In genomic region chr5:134567651-134568338, GRCh38 we compare ENCODE assay signal across 10 cellular contexts. TPM values are rescaled to one million over a fixed set of nuclear protein-coding genes. Genes with fewer than 3 reads are reported as not detected.
DNase-seq lines count a peak whose midpoint lies in the region; ATAC-seq and TF ChIP-seq lines count a peak whose summit lies in the region.
"Had no signal": no experiment of that assay in that cellular context is flagged by ENCODE, and none has a peak within 500 bp of the region (broad histone marks: within the 10 kb centered on the region; RNA-seq: fewer than 3 reads in every experiment).

No MANE protein-coding gene starts in this region.

- in situ Hi-C loops in GM23248 (cut with MboI): no loop called here

- H3K4me3 ChIP-seq in GM23248 (no peak overlapping the region), MM.1S (ENCODE audit: low read length) (no peak overlapping the region), Karpas-422 (ENCODE audit: low read length) (no peak overlapping the region)
- H3K4me3 ChIP-seq: GM12878 had no signal

- no peaks in the 10 kb centered on the region for H3K27me3 Mint-ChIP-seq in activated T-helper 1 cell treated with anti-CD3 and anti-CD28 coated beads, Interleukin-12 subunit alpha, Interleukin-12 subunit beta, Interleukin-2, Interleukin-4 antibody, amounts not matched to agents 30 ng/mL and 10 ng/mL and 1 ng/mL, durations not matched to agents 14 hours and 24 hours and 36 hours (ENCODE audit: insufficient read depth)

- H3K9me3 ChIP-seq in GM23248 (ENCODE audit: low read depth) (no peaks in the 10 kb centered on the region), MM.1S (replicated peaks; ENCODE audit: insufficient read depth, low read length) (no peaks in the 10 kb centered on the region), Karpas-422 (ENCODE audit: low read length) (no peaks in the 10 kb centered on the region)

- 50 to 56% methylated on average over 6 of the region's 6 CpGs for WGBS in GM23248 (ENCODE audit: low coverage in 1 of 2, low lambda C conversion rate in 2 of 2, missing lambda C conversion rate in 2 of 2), 2 experiments

- H3K9me2 ChIP-seq in GM23248 (ENCODE audit: insufficient read depth) (no peaks in the 10 kb centered on the region), MM.1S (replicated peaks; ENCODE audit: insufficient read depth, low read length) (no peaks in the 10 kb centered on the region), Karpas-422 (replicated peaks; ENCODE audit: insufficient read depth, low read length) (no peaks in the 10 kb centered on the region)

- H4K20me1 ChIP-seq in GM23248 (ENCODE audit: insufficient read depth) (no peaks in the 10 kb centered on the region), MM.1S (ENCODE audit: insufficient read depth, low read length) (no peaks in the 10 kb centered on the region), Karpas-422 (ENCODE audit: insufficient read depth, low read depth, low read length) (peaks cover 23% of the 10 kb centered on the region)

- peak overlapping the region; percentile 3 for H3K4me2 ChIP-seq in GM23248 (ENCODE audit: unreplicated experiment)
- H3K4me2 ChIP-seq in MM.1S (ENCODE audit: low read depth, low read length): no peak overlapping the region
- H3K4me2 ChIP-seq in Karpas-422 (ENCODE audit: low read depth, low read length, poor library complexity, severe bottlenecking): no peak overlapping the region

- peaks cover 10% of the 10 kb centered on the region; the same call in 1 of the 2 replicates for H3K36me3 ChIP-seq in GM23248 (ENCODE audit: low read depth)
- H3K36me3 ChIP-seq in MM.1S (replicated peaks; ENCODE audit: insufficient read depth, low read length): no peaks in the 10 kb centered on the region; the same call in 1 of the 2 replicates
- peaks cover 65% of the 10 kb centered on the region for H3K36me3 ChIP-seq in Karpas-422 (ENCODE audit: insufficient read depth, low read length)

- H3K27me3 ChIP-seq in GM23248 (replicated peaks; ENCODE audit: insufficient read depth): no peaks in the 10 kb centered on the region
- no peaks in the 10 kb centered on the region for H3K27me3 ChIP-seq in MM.1S (replicated peaks; ENCODE audit: insufficient read depth, low read length)
- no peaks in the 10 kb centered on the region for H3K27me3 ChIP-seq in Karpas-422 (ENCODE audit: low read length)

- no peak overlapping the region for H3K9ac ChIP-seq in GM23248
- H3K9ac ChIP-seq in MM.1S (ENCODE audit: low read length): no peak overlapping the region
- no peak overlapping the region for H3K9ac ChIP-seq in Karpas-422 (ENCODE audit: low read length)

- peaks cover 40% of the 10 kb centered on the region for H3K36me3 Mint-ChIP-seq in activated T-helper 1 cell treated with anti-CD3 and anti-CD28 coated beads, Interleukin-12 subunit alpha, Interleukin-12 subunit beta, Interleukin-2, Interleukin-4 antibody, amounts not matched to agents 30 ng/mL and 10 ng/mL and 1 ng/mL, durations not matched to agents 14 hours and 24 hours and 36 hours (ENCODE audit: low read depth)
- peaks cover 83% of the 10 kb centered on the region for H3K36me3 Mint-ChIP-seq in stimulated activated effector memory CD8-positive, alpha-beta T cell treated with anti-CD3 and anti-CD28 coated beads, Interleukin-12 subunit alpha, Interleukin-12 subunit beta, amount 100 ng/mL, for 72 hours

- H3K4me3 Mint-ChIP-seq in activated T-helper 1 cell treated with anti-CD3 and anti-CD28 coated beads, Interleukin-12 subunit alpha, Interleukin-12 subunit beta, Interleukin-2, Interleukin-4 antibody, amounts not matched to agents 30 ng/mL and 10 ng/mL and 1 ng/mL, durations not matched to agents 14 hours and 24 hours and 36 hours: no peak overlapping the region
- no peak overlapping the region for H3K4me3 Mint-ChIP-seq in stimulated activated effector memory CD8-positive, alpha-beta T cell treated with anti-CD3 and anti-CD28 coated beads, Interleukin-12 subunit alpha, Interleukin-12 subunit beta, amount 100 ng/mL, for 72 hours

- peaks cover 16% of the 10 kb centered on the region for H3K4me1 ChIP-seq in GM23248 (ENCODE audit: insufficient read depth)
- peaks cover 9% of the 10 kb centered on the region for H3K4me1 ChIP-seq in MM.1S (ENCODE audit: low read length)
- H3K4me1 ChIP-seq in Karpas-422 (ENCODE audit: low read length): no peaks in the 10 kb centered on the region

- H3K4me1 Mint-ChIP-seq in activated T-helper 1 cell treated with anti-CD3 and anti-CD28 coated beads, Interleukin-12 subunit alpha, Interleukin-12 subunit beta, Interleukin-2, Interleukin-4 antibody, amounts not matched to agents 30 ng/mL and 10 ng/mL and 1 ng/mL, durations not matched to agents 14 hours and 24 hours and 36 hours (ENCODE audit: low read depth): peaks cover 24% of the 10 kb centered on the region
- H3K4me1 Mint-ChIP-seq in stimulated activated effector memory CD8-positive, alpha-beta T cell treated with anti-CD3 and anti-CD28 coated beads, Interleukin-12 subunit alpha, Interleukin-12 subunit beta, amount 100 ng/mL, for 72 hours: peaks cover 39% of the 10 kb centered on the region

- H3K9me3 Mint-ChIP-seq in activated T-helper 1 cell treated with anti-CD3 and anti-CD28 coated beads, Interleukin-12 subunit alpha, Interleukin-12 subunit beta, Interleukin-2, Interleukin-4 antibody, amounts not matched to agents 30 ng/mL and 10 ng/mL and 1 ng/mL, durations not matched to agents 14 hours and 24 hours and 36 hours: no peaks in the 10 kb centered on the region
- no peaks in the 10 kb centered on the region for H3K9me3 Mint-ChIP-seq in stimulated activated effector memory CD8-positive, alpha-beta T cell treated with anti-CD3 and anti-CD28 coated beads, Interleukin-12 subunit alpha, Interleukin-12 subunit beta, amount 100 ng/mL, for 72 hours

- intact Hi-C loops in activated T-helper 1 cell treated with anti-CD3 and anti-CD28 coated beads, Interleukin-12 subunit alpha, Interleukin-12 subunit beta, Interleukin-2, Interleukin-4 antibody, amounts not matched to agents 30 ng/mL and 10 ng/mL and 1 ng/mL, durations not matched to agents 14 hours and 24 hours and 36 hours (cut with micrococcal nuclease): no loop called here
- intact Hi-C loops in left cardiac atrium (cut with DNase I): no loop called here

- H3K79me2 ChIP-seq in GM23248 (ENCODE audit: insufficient read depth) (peaks cover 31% of the 10 kb centered on the region), MM.1S (ENCODE audit: low read length) (0 out of 2 replicates have a peak, but pooled peaks cover 5% of the 10 kb centered on the region), Karpas-422 (ENCODE audit: low read length) (peaks cover 51% of the 10 kb centered on the region)

- H3K27ac ChIP-seq in GM23248 (peak overlapping the region; percentile 45), MM.1S (ENCODE audit: low read length) (no peak overlapping the region), Karpas-422 (ENCODE audit: low read length) (no peak overlapping the region)

- DNase-seq in GM23248: peak; percentile 84
- DNase-seq in activated T-helper 1 cell treated with anti-CD3 and anti-CD28 coated beads, Interleukin-12 subunit alpha, Interleukin-12 subunit beta, Interleukin-2, Interleukin-4 antibody, amounts not matched to agents 30 ng/mL and 10 ng/mL and 1 ng/mL, durations not matched to agents 14 hours and 24 hours and 36 hours (ENCODE audit: low spot score): no peak
- DNase-seq in left cardiac atrium: peak; percentile 73
- DNase-seq in stimulated activated effector memory CD8-positive, alpha-beta T cell treated with anti-CD3 and anti-CD28 coated beads, Interleukin-12 subunit alpha, Interleukin-12 subunit beta, amount 100 ng/mL, for 72 hours (ENCODE audit: low spot score in 2 of 2): no peak
- DNase-seq in MM.1S: no peak
- DNase-seq in Karpas-422: no peak
- DNase-seq: NCI-H1417 had no signal

- no peak for TF ChIP-seq CTCF in MM.1S (IDR thresholded peaks at IDR 0.05; ENCODE audit: low read length)

- H2AFZ ChIP-seq in GM23248 (no peak overlapping the region), MM.1S (ENCODE audit: low read length) (no peak overlapping the region), Karpas-422 (ENCODE audit: low read length) (no peak overlapping the region)

- peak overlapping the region; percentile 29 for H3K27ac Mint-ChIP-seq in activated T-helper 1 cell treated with anti-CD3 and anti-CD28 coated beads, Interleukin-12 subunit alpha, Interleukin-12 subunit beta, Interleukin-2, Interleukin-4 antibody, amounts not matched to agents 30 ng/mL and 10 ng/mL and 1 ng/mL, durations not matched to agents 14 hours and 24 hours and 36 hours
- peak overlapping the region; percentile 95 for H3K27ac Mint-ChIP-seq in stimulated activated effector memory CD8-positive, alpha-beta T cell treated with anti-CD3 and anti-CD28 coated beads, Interleukin-12 subunit alpha, Interleukin-12 subunit beta, amount 100 ng/mL, for 72 hours

- H3F3A ChIP-seq in GM23248 (ENCODE audit: insufficient read depth): 0 out of 2 replicates have a peak, but pooled peaks cover 16% of the 10 kb centered on the region
- no peaks in the 10 kb centered on the region for H3F3A ChIP-seq in MM.1S (ENCODE audit: insufficient read depth, low read length)

- ATAC-seq in left cardiac atrium: peak; percentile 13 to 88
- ATAC-seq in stimulated activated effector memory CD8-positive, alpha-beta T cell treated with anti-CD3 and anti-CD28 coated beads, Interleukin-12 subunit alpha, Interleukin-12 subunit beta, amount 100 ng/mL, for 72 hours: no peak
- ATAC-seq in GM18909 (IDR thresholded peaks at IDR 0.05; ENCODE audit: poor library complexity, unreplicated experiment): no peak
- no peak for ATAC-seq in HG02973 (IDR thresholded peaks at IDR 0.05; ENCODE audit: unreplicated experiment)
- ATAC-seq: GM12878 had no signal

RNA-seq across cellular contexts. Expression of gene JADE2, which starts 42.3 kb away (rescaled TPM):
- total RNA-seq in GM23248 (2014; rRNA removed; shearing (Covaris generic)): 18.0 and 20.9 TPM in 2 replicates
- 7.1 and 8.0 TPM in 2 replicates for polyA plus RNA-seq in GM23248 (2016; fragmentation: Nextera tagmentation; extraction: Ambion mirVana)
- 70.2 and 74.3 TPM in 2 replicates for total RNA-seq in activated T-helper 1 cell treated with anti-CD3 and anti-CD28 coated beads, Interleukin-12 subunit alpha, Interleukin-12 subunit beta, Interleukin-2, Interleukin-4 antibody, amounts not matched to agents 30 ng/mL and 10 ng/mL and 1 ng/mL, durations not matched to agents 14 hours and 24 hours and 36 hours
- total RNA-seq in left cardiac atrium: 10 to 100 TPM; 34.7 to 49.0 TPM
- 82.1 and 139 TPM in 2 replicates for total RNA-seq in Karpas-422 (2014; rRNA removed; shearing (Covaris generic); ENCODE audit: low replicate concordance)

Comparison
In these comparisons a context has a peak if more than half of its experiments do, and no peak if none do; other contexts are left out.
1. DNase-seq: peak in GM23248 (single experiment) and left cardiac atrium (single experiment); none in activated T-helper 1 cell treated with anti-CD3 and anti-CD28 coated beads, Interleukin-12 subunit alpha, Interleukin-12 subunit beta, Interleukin-2, Interleukin-4 antibody, amounts not matched to agents 30 ng/mL and 10 ng/mL and 1 ng/mL, durations not matched to agents 14 hours and 24 hours and 36 hours (single experiment), stimulated activated effector memory CD8-positive, alpha-beta T cell treated with anti-CD3 and anti-CD28 coated beads, Interleukin-12 subunit alpha, Interleukin-12 subunit beta, amount 100 ng/mL, for 72 hours (0 of 2), MM.1S (single experiment) and Karpas-422 (single experiment).
2. ATAC-seq: peak in left cardiac atrium (2 of 2); none in stimulated activated effector memory CD8-positive, alpha-beta T cell treated with anti-CD3 and anti-CD28 coated beads, Interleukin-12 subunit alpha, Interleukin-12 subunit beta, amount 100 ng/mL, for 72 hours (single experiment), GM18909 (single experiment) and HG02973 (single experiment).